In the genomic region with DNA sequence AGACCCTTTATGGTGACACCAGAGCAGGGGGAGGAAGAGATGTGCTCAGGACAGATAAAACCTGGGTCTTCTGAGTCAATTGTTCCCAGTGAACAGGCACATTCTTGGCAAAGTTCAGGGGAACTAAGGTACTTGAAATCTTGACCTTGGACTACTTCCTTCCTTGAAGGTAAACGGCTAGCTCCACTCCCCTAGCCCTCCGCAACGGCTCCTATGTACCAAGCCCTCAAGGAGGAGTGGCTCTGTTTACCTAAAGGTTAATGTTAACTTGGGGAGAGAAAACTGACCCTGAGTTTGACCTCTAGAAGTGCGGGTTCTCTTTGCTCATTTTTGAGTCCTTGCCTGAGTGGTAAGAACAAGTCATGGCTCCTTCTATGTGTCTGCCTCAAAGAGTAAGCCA, we compare ENCODE assay signal across 18 cellular contexts. TPM values are rescaled to one million over a fixed set of nuclear protein-coding genes. Genes with fewer than 3 reads are reported as not detected.
DNase-seq lines count a peak whose midpoint lies in the region; ATAC-seq and TF ChIP-seq lines count a peak whose summit lies in the region.
"Had no signal": no experiment of that assay in that cellular context is flagged by ENCODE, and none has a peak within 500 bp of the region (broad histone marks: within the 10 kb centered on the region; RNA-seq: fewer than 3 reads in every experiment).

No MANE protein-coding gene starts in this region.

- TF ChIP-seq CTCF in endothelial cell (IDR thresholded peaks at IDR 0.05; ENCODE audit: unreplicated experiment): no peak

- H3K36me3 ChIP-seq in mucosa of rectum (ENCODE audit: control insufficient read depth in 2 of 2, insufficient read depth in 2 of 2, low read length in 2 of 2): no peaks in the 10 kb centered on the region
- H3K36me3 ChIP-seq: HAP-1 had no signal

- no peak overlapping the region for H3K9ac ChIP-seq in mucosa of rectum (ENCODE audit: low read depth in 1 of 2, low read length in 2 of 2)

- ATAC-seq in HG02642 (IDR thresholded peaks at IDR 0.05; ENCODE audit: poor library complexity, unreplicated experiment): no peak
- ATAC-seq in HG02840 (IDR thresholded peaks at IDR 0.05; ENCODE audit: low FRiP score, unreplicated experiment): no peak

- H3K4me1 Mint-ChIP-seq in endothelial cell (ENCODE audit: unreplicated experiment): peaks cover 5% of the 10 kb centered on the region
- H3K4me1 Mint-ChIP-seq: B cell; CD4-positive, CD25-positive, alpha-beta regulatory T cell had no signal

- H3K4me3 Mint-ChIP-seq in endothelial cell (ENCODE audit: unreplicated experiment): no peak overlapping the region
- H3K4me3 Mint-ChIP-seq: B cell; CD4-positive, CD25-positive, alpha-beta regulatory T cell had no signal

- no peaks in the 10 kb centered on the region for H3K9me3 ChIP-seq in mucosa of rectum (ENCODE audit: control insufficient read depth in 2 of 2, low read length in 2 of 2)
- H3K9me3 ChIP-seq: HAP-1 had no signal

- no peak overlapping the region for H3K4me3 ChIP-seq in mucosa of rectum (ENCODE audit: low read length in 2 of 2)
- H3K4me3 ChIP-seq: HAP-1, PC-9 had no signal

- no peaks in the 10 kb centered on the region for H3K36me3 Mint-ChIP-seq in endothelial cell (ENCODE audit: low read depth, unreplicated experiment)
- H3K36me3 Mint-ChIP-seq: CD4-positive, CD25-positive, alpha-beta regulatory T cell had no signal

- H3K27me3 ChIP-seq in mucosa of rectum (ENCODE audit: control insufficient read depth in 2 of 2, insufficient read depth in 2 of 2, low read length in 2 of 2): no peaks in the 10 kb centered on the region

- H3K27ac Mint-ChIP-seq in endothelial cell (ENCODE audit: unreplicated experiment): no peak overlapping the region
- H3K27ac Mint-ChIP-seq: B cell; CD4-positive, CD25-positive, alpha-beta regulatory T cell had no signal

- H3K27me3 Mint-ChIP-seq in endothelial cell (ENCODE audit: unreplicated experiment): peaks cover 3% of the 10 kb centered on the region

- peaks cover 12 to 44% of the 10 kb centered on the region in 2 donors for H3K4me1 ChIP-seq in mucosa of rectum (ENCODE audit: control insufficient read depth in 2 of 2, insufficient read depth in 2 of 2, low read length in 2 of 2)

- no peaks in the 10 kb centered on the region for H3K9me3 Mint-ChIP-seq in endothelial cell (ENCODE audit: unreplicated experiment)
- H3K9me3 Mint-ChIP-seq: CD4-positive, CD25-positive, alpha-beta regulatory T cell had no signal

- H3K27ac ChIP-seq in mucosa of rectum (ENCODE audit: low read depth in 2 of 2, low read length in 2 of 2): peak overlapping the region; percentile 85 to 90
- H3K27ac ChIP-seq: HL-60, PC-9 had no signal

- DNase-seq in OCI-M1 (lab: John Stamatoyannopoulos, UW) (peak; percentile 58), iPS-NIHi7 (ENCODE audit: extremely low spot score) (peak; percentile 4), endothelial cell (ENCODE audit: low spot score) (no peak)
- DNase-seq in activated T-cell treated with anti-CD3 and anti-CD28 coated beads, Interleukin-2, amount 50 U/mL, for 48 hours: no peak
- DNase-seq: CD4-positive, CD25-positive, alpha-beta regulatory T cell; DMS53; MV-4-11; NCI-H1417 treated with DMSO at 0.1 percent for 48 hours; NCI-H1930; NCI-H446 treated with DMSO at 0.1 percent for 48 hours; NCI-H748 treated with DMSO at 0.1 percent for 48 hours; PC-9 had no signal

RNA-seq across cellular contexts. Expression of gene TTLL6, which starts 7.8 kb away (rescaled TPM):
- total RNA-seq in endothelial cell (ENCODE audit: unreplicated experiment): 0.87 TPM
- total RNA-seq: B cell; CD4-positive, CD25-positive, alpha-beta regulatory T cell; PC-9 had no signal

RNA-seq across cellular contexts. Expression of gene CALCOCO2, which starts 21.7 kb away (rescaled TPM):
- total RNA-seq in endothelial cell (ENCODE audit: unreplicated experiment): 46.1 TPM

Comparison
In these comparisons a context has a peak if more than half of its experiments do, and no peak if none do; other contexts are left out.
1. DNase-seq: peak in OCI-M1 (single experiment) and iPS-NIHi7 (single experiment); none in endothelial cell (single experiment) and activated T-cell treated with anti-CD3 and anti-CD28 coated beads, Interleukin-2, amount 50 U/mL, for 48 hours (0 of 2).